In the genomic region with DNA sequence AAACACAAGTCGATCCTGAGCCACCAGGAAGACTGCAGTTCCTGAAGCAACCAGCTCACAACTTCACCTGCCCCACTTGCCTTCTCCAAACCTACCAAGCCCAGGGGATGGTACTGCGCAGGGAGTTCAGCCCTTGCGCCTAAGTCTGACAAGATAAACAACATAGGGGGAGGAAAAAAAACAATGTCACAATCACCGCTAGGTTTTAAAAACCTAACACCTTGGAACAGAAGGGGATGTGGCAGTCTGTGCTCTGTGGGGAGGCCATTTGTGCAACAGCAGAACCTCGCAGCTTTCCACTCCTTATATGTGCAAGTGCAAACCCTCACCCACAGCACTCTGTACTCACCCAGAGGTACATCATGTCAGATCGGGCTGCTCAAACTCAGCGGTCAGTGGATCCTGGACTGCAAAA, we compare ENCODE assay signal across 11 cellular contexts.
DNase-seq lines count a peak whose midpoint lies in the region; ATAC-seq, FAIRE-seq and TF ChIP-seq lines count a peak whose summit lies in the region.
"Had no signal": no experiment of that assay in that cellular context is flagged by ENCODE, and none has a peak within 500 bp of the region (broad histone marks: within the 10 kb centered on the region; RNA-seq: fewer than 3 reads in every experiment).

No MANE protein-coding gene starts in this region.

- WGBS in suprapubic skin, result 44% methylated on average over 7 of the region's 7 CpGs

- no peaks in the 10 kb centered on the region for H3F3A ChIP-seq in PC-3 (ENCODE audit: low read length, unreplicated experiment)

- no peak overlapping the region for H3K9ac ChIP-seq in PC-3 (ENCODE audit: low read length)

- H3K4me1 Mint-ChIP-seq in mesothelial cell of epicardium, result peaks cover 54% of the 10 kb centered on the region

- peak overlapping the region; percentile 94 for H3K27ac Mint-ChIP-seq in mesothelial cell of epicardium
- H3K27ac Mint-ChIP-seq: activated naive CD8-positive, alpha-beta T cell had no signal

- H3K27me3 Mint-ChIP-seq in mesothelial cell of epicardium (ENCODE audit: low read depth), result no peaks in the 10 kb centered on the region

- H3K9me2 ChIP-seq in PC-3 (replicated peaks; ENCODE audit: low read length), result no peaks in the 10 kb centered on the region

- no peaks in the 10 kb centered on the region for H3K36me3 ChIP-seq in PC-3 (ENCODE audit: low read depth, low read length)
- no peaks in the 10 kb centered on the region for H3K36me3 ChIP-seq in suprapubic skin

- peaks cover 25% of the 10 kb centered on the region for H3K4me1 ChIP-seq in PC-3 (ENCODE audit: insufficient read depth, low read length)
- H3K4me1 ChIP-seq in suprapubic skin, result peaks cover 62% of the 10 kb centered on the region

- H3K79me2 ChIP-seq in PC-3 (ENCODE audit: low read length), result peaks cover 78% of the 10 kb centered on the region

- H3K27ac ChIP-seq in PC-3 (ENCODE audit: low read length), result 0 out of 2 replicates have a peak overlapping the region, but pooled peaks have one; percentile 13
- peak overlapping the region; percentile 70 for H3K27ac ChIP-seq in suprapubic skin

- no peaks in the 10 kb centered on the region for H3K9me3 Mint-ChIP-seq in mesothelial cell of epicardium

- H3K4me3 ChIP-seq in PC-3 (ENCODE audit: low read length) (no peak overlapping the region), epithelial cell of proximal tubule (ENCODE audit: low read depth, low read length) (peak overlapping the region; percentile 10), suprapubic skin (peak overlapping the region; percentile 34)

- POLR2A ChIA-PET in PC-3 (lab: Charles Lee; ENCODE audit: unreplicated experiment), result no interaction called here

- no peak overlapping the region for H2AFZ ChIP-seq in PC-3 (ENCODE audit: low read length)

- TF ChIP-seq CTCF in PC-3 (conservative IDR thresholded peaks at IDR 0.05; ENCODE audit: low read depth, low read length), result no peak
- no peak for TF ChIP-seq CTCF in epithelial cell of proximal tubule (conservative IDR thresholded peaks at IDR 0.05; ENCODE audit: low read depth, low read length)
- no peak for TF ChIP-seq CTCF in mesothelial cell of epicardium (IDR thresholded peaks at IDR 0.05; ENCODE audit: unreplicated experiment)
- no peak for TF ChIP-seq CTCF in suprapubic skin (IDR thresholded peaks at IDR 0.05)

- H3K4me3 Mint-ChIP-seq in mesothelial cell of epicardium, result peak overlapping the region; percentile 13
- H3K4me3 Mint-ChIP-seq: activated naive CD8-positive, alpha-beta T cell had no signal

- H3K9me3 ChIP-seq in PC-3 (ENCODE audit: low read length) (no peaks in the 10 kb centered on the region), suprapubic skin (no peaks in the 10 kb centered on the region)

- CTCF ChIA-PET in PC-3 (lab: Charles Lee), result no interaction called here

- no peaks in the 10 kb centered on the region for H3K27me3 ChIP-seq in PC-3 (ENCODE audit: low read length)
- H3K27me3 ChIP-seq in suprapubic skin, result no peaks in the 10 kb centered on the region

- no peaks in the 10 kb centered on the region for H3K36me3 Mint-ChIP-seq in mesothelial cell of epicardium
- H3K36me3 Mint-ChIP-seq: activated naive CD8-positive, alpha-beta T cell had no signal

- intact Hi-C loops in PC-3 (cut with micrococcal nuclease), result no loop called here

- BruUV-seq in PC-3 (replicated peaks; lab: Mats Ljungman, UMichigan), result no TSS peak

- no peak overlapping the region for H3K4me2 ChIP-seq in PC-3 (ENCODE audit: low read length)

- TF ChIP-seq POLR2A in suprapubic skin (IDR thresholded peaks at IDR 0.05), result no peak
- no peak for TF ChIP-seq POLR2A in H54 (IDR thresholded peaks at IDR 0.05; ENCODE audit: low read depth, low read length)

- no peak for ATAC-seq in PC-3
- no peak for ATAC-seq in GM18870 (IDR thresholded peaks at IDR 0.05; ENCODE audit: unreplicated experiment)

- no peak for TF ChIP-seq EP300 in suprapubic skin (IDR thresholded peaks at IDR 0.05)

- no peak for FAIRE-seq in H54 (lab: Jason Lieb, UNC)

- DNase-seq in PC-3 (no peak), epithelial cell of proximal tubule (ENCODE audit: low read depth) (no peak), mesothelial cell of epicardium (ENCODE audit: low spot score in 2 of 2, unreplicated experiment in 2 of 2) (no peak), suprapubic skin (ENCODE audit: low spot score in 2 of 2) (no peak), H54 (ENCODE audit: insufficient read length, low spot score) (no peak), NCI-H2029 treated with DMSO at 0.1 percent for 48 hours (lab: John Stamatoyannopoulos, UW) (no peak)
- no peak for DNase-seq in effector CD8-positive, alpha-beta T cell (lab: John Stamatoyannopoulos, UW)
- DNase-seq: activated CD4-positive, alpha-beta T cell treated with anti-CD3 and anti-CD28 coated beads for 4 hours; NCI-H1436 treated with DMSO at 0.1 percent for 48 hours had no signal

- H4K20me1 ChIP-seq in PC-3 (ENCODE audit: low read length), result 0 out of 2 replicates have a peak, but pooled peaks cover 3% of the 10 kb centered on the region
